Comparison of ENCODE assay signal across 13 cellular contexts in the genomic region with DNA sequence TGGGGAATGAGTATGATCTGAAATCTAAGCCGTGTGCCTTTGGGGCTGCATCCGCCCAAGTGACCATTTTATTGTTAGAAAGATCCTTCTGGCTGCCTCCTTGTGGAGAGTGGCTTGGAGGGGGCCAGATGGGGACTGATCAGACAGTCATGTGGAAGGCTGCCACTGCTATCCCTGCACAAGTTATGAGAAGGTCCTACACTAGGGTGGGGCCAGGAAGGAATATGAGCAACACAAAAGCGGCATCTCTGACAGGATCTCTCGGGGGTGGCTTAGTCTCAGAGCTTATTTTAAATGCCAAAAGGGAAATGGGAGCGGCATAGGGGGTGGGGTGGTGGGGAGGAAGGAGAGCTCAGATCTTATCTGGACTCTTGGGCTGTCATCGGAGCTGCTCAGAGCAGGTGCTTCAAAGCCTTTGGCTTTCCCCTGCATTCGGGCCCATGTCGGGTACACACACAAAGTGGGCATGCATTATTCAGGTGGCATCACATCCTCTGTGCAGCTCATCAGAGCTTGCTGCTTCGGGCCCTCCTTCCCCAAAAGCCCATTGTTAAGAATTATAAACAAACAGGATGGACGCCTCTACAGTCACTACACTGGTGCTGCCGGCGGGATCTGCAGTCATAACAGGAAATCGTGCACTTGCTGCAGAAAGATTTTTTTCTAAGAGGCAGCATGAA.
DNase-seq lines count a peak whose midpoint lies in the region; ATAC-seq and TF ChIP-seq lines count a peak whose summit lies in the region.
"Had no signal": no experiment of that assay in that cellular context is flagged by ENCODE, and none has a peak within 500 bp of the region (broad histone marks: within the 10 kb centered on the region; RNA-seq: fewer than 3 reads in every experiment).

No MANE protein-coding gene starts in this region.

- no peak overlapping the region for H3K4me2 ChIP-seq in H9 (ENCODE audit: insufficient read depth, insufficient read length, low read length)

- no peak overlapping the region for H2BK5ac ChIP-seq in H9 (ENCODE audit: insufficient read length, low read length)

- no peaks in the 10 kb centered on the region for H3K27me3 Mint-ChIP-seq in activated CD8-positive, alpha-beta T cell treated with anti-CD3 and anti-CD28 coated beads for 36 hours
- H3K27me3 Mint-ChIP-seq in H9 (ENCODE audit: low read depth), result no peaks in the 10 kb centered on the region

- peaks cover 12% of the 10 kb centered on the region for H3K9me3 Mint-ChIP-seq in activated CD8-positive, alpha-beta T cell treated with anti-CD3 and anti-CD28 coated beads for 36 hours
- peaks cover 3 to 9% of the 10 kb centered on the region in 2 experiments; a peak in 4 of 5 replicates for H3K9me3 Mint-ChIP-seq in H9
- H3K9me3 Mint-ChIP-seq: type B pancreatic cell had no signal

- H2BK15ac ChIP-seq in H9 (ENCODE audit: low read depth, low read length), result no peak overlapping the region

- H3K27ac ChIP-seq in H9 (ENCODE audit: insufficient read length, low read depth, low read length), result no peak overlapping the region
- H3K27ac ChIP-seq: parathyroid adenoma had no signal

- H4K20me1 ChIP-seq in H9 (ENCODE audit: control insufficient read depth, insufficient read depth, insufficient read length), result no peaks in the 10 kb centered on the region

- peak; percentile 84 for ATAC-seq in activated CD8-positive, alpha-beta T cell treated with anti-CD3 and anti-CD28 coated beads for 36 hours
- no peak for ATAC-seq in GM19035 (IDR thresholded peaks at IDR 0.05; ENCODE audit: unreplicated experiment)

- H2BK120ac ChIP-seq in H9 (ENCODE audit: low read depth, low read length, poor library complexity, severe bottlenecking), result no peak overlapping the region

- no peaks in the 10 kb centered on the region for H3K27me3 ChIP-seq in H9 (ENCODE audit: insufficient read depth, low read length)

- no peak for TF ChIP-seq CTCF in activated CD8-positive, alpha-beta T cell treated with anti-CD3 and anti-CD28 coated beads for 36 hours (IDR thresholded peaks at IDR 0.05)
- TF ChIP-seq CTCF in H9 (conservative IDR thresholded peaks at IDR 0.05), result no peak

- no peak overlapping the region for H3K56ac ChIP-seq in H9 (ENCODE audit: insufficient read length, low read depth, low read length)

- H3K4ac ChIP-seq in H9 (ENCODE audit: low read depth, low read length), result no peak overlapping the region

- no peaks in the 10 kb centered on the region for H3K4me1 ChIP-seq in H9 (ENCODE audit: insufficient read depth, low read length)

- CTCF ChIA-PET in activated CD8-positive, alpha-beta T cell treated with anti-CD3 and anti-CD28 coated beads for 36 hours (lab: Charles Lee), result interaction anchor here (1.3 kb wide), 1 partner anchor 9 kb away, joined by 4 read pairs; no protein-coding TSS in a partner anchor

- peaks cover 2% of the 10 kb centered on the region for H3K36me3 Mint-ChIP-seq in activated CD8-positive, alpha-beta T cell treated with anti-CD3 and anti-CD28 coated beads for 36 hours (ENCODE audit: low read depth)
- peaks cover 0 to 3% (median 1%) of the 10 kb centered on the region in 3 experiments; a peak in 2 of 7 replicates for H3K36me3 Mint-ChIP-seq in H9 (ENCODE audit: insufficient read depth in 1 of 3, low read depth in 3 of 3)
- H3K36me3 Mint-ChIP-seq: type B pancreatic cell had no signal

- peak overlapping the region; percentile 32 for H3K4me3 ChIP-seq in Jurkat, Clone E6-1 (ENCODE audit: low read length)

- DNase-seq in Jurkat, Clone E6-1 (ENCODE audit: low read depth, low spot score), result peak; percentile 73
- DNase-seq in activated CD8-positive, alpha-beta T cell treated with anti-CD3 and anti-CD28 coated beads for 36 hours, result peak; percentile 76
- peak; percentile 90 for DNase-seq in central memory CD4-positive, alpha-beta T cell
- peak; percentile 8 to 67 (median 57) for DNase-seq in stimulated activated CD4-positive, alpha-beta T cell treated with anti-CD3 and anti-CD28 coated beads, TNF-alpha, amount 100 ng/mL, for 1 hour (ENCODE audit: low read depth in 3 of 3, low spot score in 1 of 3)
- DNase-seq in DMS 273 (lab: John Stamatoyannopoulos, UW; ENCODE audit: unreplicated experiment), result no peak
- no peak for DNase-seq in H9
- DNase-seq in HCEC 1CT, result no peak
- DNase-seq: anterior cingulate cortex, C1 segment of cervical spinal cord, NCI-H1417 treated with DMSO at 0.1 percent for 48 hours had no signal

- H3K79me2 ChIP-seq in H9 (ENCODE audit: insufficient read depth, low read length), result no peaks in the 10 kb centered on the region
- H3K79me2 ChIP-seq: parathyroid adenoma had no signal

- no peak overlapping the region for H2BK20ac ChIP-seq in H9 (ENCODE audit: low read depth, low read length, poor library complexity, severe bottlenecking)

- H3K27ac Mint-ChIP-seq in activated CD8-positive, alpha-beta T cell treated with anti-CD3 and anti-CD28 coated beads for 36 hours, result no peak overlapping the region
- no peak overlapping the region for H3K27ac Mint-ChIP-seq in H9
- H3K27ac Mint-ChIP-seq: type B pancreatic cell had no signal

- H3K14ac ChIP-seq in H9 (ENCODE audit: insufficient read depth, low read length), result no peak overlapping the region

- peaks cover 8% of the 10 kb centered on the region for H3K9me3 ChIP-seq in H9 (ENCODE audit: control insufficient read depth, low read depth, low read length)

- no peak overlapping the region for H2AFZ ChIP-seq in H9 (ENCODE audit: low read length)
- H2AFZ ChIP-seq: parathyroid adenoma had no signal

- H3K23me2 ChIP-seq in H9 (ENCODE audit: insufficient read length, low read depth, low read length, poor library complexity, severe bottlenecking), result no peaks in the 10 kb centered on the region

- H4K91ac ChIP-seq in H9 (ENCODE audit: insufficient read length, low read depth, low read length), result no peak overlapping the region

- no peak overlapping the region for H3T11ph ChIP-seq in H9 (ENCODE audit: low read length)

- H4K8ac ChIP-seq in H9 (replicated peaks; ENCODE audit: insufficient read length, low read depth, low read length), result no peak overlapping the region

- H3K9ac ChIP-seq in H9 (ENCODE audit: extremely low read depth, insufficient read length, low read length), result no peak overlapping the region
- H3K9ac ChIP-seq: parathyroid adenoma had no signal

- H4K5ac ChIP-seq in H9 (ENCODE audit: insufficient read length, low read depth, low read length), result no peak overlapping the region

- no peak overlapping the region for H3K18ac ChIP-seq in H9 (ENCODE audit: insufficient read length, low read depth, low read length)

- H3K4me3 Mint-ChIP-seq in activated CD8-positive, alpha-beta T cell treated with anti-CD3 and anti-CD28 coated beads for 36 hours, result no peak overlapping the region
- no peak overlapping the region for H3K4me3 Mint-ChIP-seq in H9
- H3K4me3 Mint-ChIP-seq: type B pancreatic cell had no signal

- POLR2A ChIA-PET in activated CD8-positive, alpha-beta T cell treated with anti-CD3 and anti-CD28 coated beads for 36 hours (lab: Charles Lee), result interaction anchor here (0.6 to 2.6 kb wide), 4 partner anchors 17 to 1594 kb away, joined by 3 to 8 read pairs (median 4); no protein-coding TSS in a partner anchor

- H3K23ac ChIP-seq in H9 (ENCODE audit: insufficient read length, low read depth, low read length), result no peak overlapping the region

- no peak overlapping the region for H2AK5ac ChIP-seq in H9 (ENCODE audit: insufficient read length, low read length)

- intact Hi-C loops in activated CD8-positive, alpha-beta T cell treated with anti-CD3 and anti-CD28 coated beads for 36 hours (cut with micrococcal nuclease), result loop anchor here (2.0 kb wide), 1 partner anchor 16 kb away; no protein-coding TSS in a partner anchor

- WGBS in H9 (ENCODE audit: extremely low coverage, insufficient read length, low lambda C conversion rate), result no CpG with 5 or more reads among the region's 13 CpGs

- H3K4me1 Mint-ChIP-seq in activated CD8-positive, alpha-beta T cell treated with anti-CD3 and anti-CD28 coated beads for 36 hours (ENCODE audit: low read depth), result peaks cover 19% of the 10 kb centered on the region
- no peaks in the 10 kb centered on the region; a peak in 1 of 4 replicates for H3K4me1 Mint-ChIP-seq in H9

- no peak overlapping the region for H2BK12ac ChIP-seq in H9 (ENCODE audit: insufficient read length, low read depth, low read length)

- H3K79me1 ChIP-seq in H9 (ENCODE audit: insufficient read depth, low read depth, low read length, poor library complexity, severe bottlenecking), result no peaks in the 10 kb centered on the region

Comparison
In these comparisons a context has a peak if more than half of its experiments do, and no peak if none do; other contexts are left out.
1. DNase-seq: peak in Jurkat, Clone E6-1 (single experiment), activated CD8-positive, alpha-beta T cell treated with anti-CD3 and anti-CD28 coated beads for 36 hours (single experiment), central memory CD4-positive, alpha-beta T cell (single experiment) and stimulated activated CD4-positive, alpha-beta T cell treated with anti-CD3 and anti-CD28 coated beads, TNF-alpha, amount 100 ng/mL, for 1 hour (3 of 3); none in DMS 273 (single experiment), H9 (single experiment) and HCEC 1CT (single experiment).